37 cellular contexts compared by ENCODE assay signal in the genomic region with DNA sequence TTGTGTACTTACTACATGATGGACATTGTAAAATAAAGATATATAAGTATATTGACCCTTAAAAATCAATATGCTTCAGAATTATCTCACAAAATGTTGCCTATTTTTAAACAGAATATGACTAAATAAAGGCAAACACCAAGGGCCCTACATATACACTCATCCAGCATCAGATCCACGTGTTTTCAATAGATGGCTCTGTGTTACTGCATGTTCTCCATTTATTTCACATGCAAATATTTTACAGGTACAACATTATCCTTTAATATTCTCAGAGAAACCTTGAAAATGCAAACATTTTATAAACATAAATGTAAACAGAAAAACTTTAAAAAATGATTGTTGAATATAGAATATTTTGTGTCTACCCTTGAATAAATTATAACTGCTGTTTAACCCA. TPM values are rescaled to one million over a fixed set of nuclear protein-coding genes. Genes with fewer than 3 reads are reported as not detected.
"Had no signal": no experiment of that assay in that cellular context is flagged by ENCODE, and none has a peak within 500 bp of the region (broad histone marks: within the 10 kb centered on the region; RNA-seq: fewer than 3 reads in every experiment).

No MANE protein-coding gene starts in this region.

- H3K36me3 ChIP-seq: adrenal gland, ascending aorta, brain microvascular endothelial cell, breast epithelium, cardiac muscle cell had no signal

- H3K27me3 ChIP-seq: adrenal gland, ascending aorta, brain microvascular endothelial cell had no signal

- DNase-seq: activated effector memory CD4-positive, alpha-beta T cell treated with anti-CD3 and anti-CD28 coated beads, Interleukin-2, amount 50 U/mL, for 16 hours; activated effector memory CD4-positive, alpha-beta T cell treated with Interleukin-2 at 50 U/mL for 16 hours; activated gamma-delta T cell; activated gamma-delta T cell treated with Interleukin-2 at 50 U/mL for 16 hours; activated naive CD4-positive, alpha-beta T cell; activated naive CD4-positive, alpha-beta T cell treated with anti-CD3 and anti-CD28 coated beads for 36 hours; activated naive CD4-positive, alpha-beta T cell treated with anti-CD3 and anti-CD28 coated beads, Interleukin-2, amount 10 ng/mL, durations not matched to agents 7 days and 5 days; activated naive CD4-positive, alpha-beta T cell treated with anti-CD3 and anti-CD28 coated beads, Interleukin-2, amount 50 U/mL, for 16 hours; activated naive CD4-positive, alpha-beta T cell treated with Interleukin-2 at 50 U/mL for 16 hours; activated naive CD8-positive, alpha-beta T cell treated with anti-CD3 and anti-CD28 coated beads for 36 hours; activated naive CD8-positive, alpha-beta T cell treated with anti-CD3 and anti-CD28 coated beads, Interleukin-2, amount 10 ng/mL, durations not matched to agents 7 days and 5 days; activated naive CD8-positive, alpha-beta T cell treated with anti-CD3 and anti-CD28 coated beads, Interleukin-2, amount 50 U/mL, for 24 hours; activated T-cell treated with anti-CD3 and anti-CD28 coated beads, Interleukin-2, amount 50 U/mL, for 1 hour; activated T-cell treated with anti-CD3 and anti-CD28 coated beads, Interleukin-2, amount 50 U/mL, for 24 hours; activated T-cell treated with anti-CD3 and anti-CD28 coated beads, Interleukin-2, amount 50 U/mL, for 4 hours; activated T-cell treated with anti-CD3 and anti-CD28 coated beads, Interleukin-2, amount 50 U/mL, for 48 hours; activated T-cell treated with anti-CD3 and anti-CD28 coated beads, Interleukin-2, amount 50 U/mL, for 72 hours; adrenal gland; amniotic stem cell; amygdala; anterior cingulate cortex; aorta; body of pancreas; brain microvascular endothelial cell; caudate nucleus; central memory CD4-positive, alpha-beta T cell; cerebellar nuclear complex had no signal

- H3K9me3 ChIP-seq: adrenal gland, ascending aorta, body of pancreas, breast epithelium had no signal

- H3K4me3 ChIP-seq: adrenal gland, ascending aorta, body of pancreas, breast epithelium, cardiac muscle cell had no signal

- ATAC-seq: activated naive CD4-positive, alpha-beta T cell treated with anti-CD3 and anti-CD28 coated beads, Interleukin-2, amount 50 U/mL, for 72 hours; activated naive CD8-positive, alpha-beta T cell treated with anti-CD3 and anti-CD28 coated beads, Interleukin-2, amount 50 U/mL, for 24 hours; activated T-cell treated with anti-CD3 and anti-CD28 coated beads, Interleukin-2, amount 50 U/mL, for 4 hours; activated T-cell treated with anti-CD3 and anti-CD28 coated beads, Interleukin-2, amount 50 U/mL, for 72 hours; activated T-helper 17 cell treated with anti-CD3 and anti-CD28 coated beads, Interleukin-2, amount 50 U/mL, for 72 hours; body of pancreas had no signal

- FAIRE-seq: astrocyte, bronchial epithelial cell had no signal

- H3K27ac ChIP-seq: adrenal gland, ascending aorta, body of pancreas, brain microvascular endothelial cell, breast epithelium, cardiac muscle cell had no signal

- H3K4me1 ChIP-seq: adrenal gland, ascending aorta, breast epithelium had no signal

RNA-seq across cellular contexts. Expression of a gene that starts 2.9 kb away (rescaled TPM):
- total RNA-seq: activated naive CD4-positive, alpha-beta T cell treated with anti-CD3 and anti-CD28 coated beads for 36 hours; activated naive CD4-positive, alpha-beta T cell treated with anti-CD3 and anti-CD28 coated beads, Interleukin-2, amount 50 U/mL, for 72 hours; activated naive CD8-positive, alpha-beta T cell treated with anti-CD3 and anti-CD28 coated beads for 36 hours; activated naive CD8-positive, alpha-beta T cell treated with anti-CD3 and anti-CD28 coated beads, Interleukin-2, amount 10 ng/mL, durations not matched to agents 7 days and 5 days; activated T-cell treated with anti-CD3 and anti-CD28 coated beads, Interleukin-2, amount 50 U/mL, for 72 hours; activated T-helper 1 cell treated with anti-CD3 and anti-CD28 coated beads, Interleukin-12 subunit alpha, Interleukin-12 subunit beta, Interleukin-2, Interleukin-4 antibody, amounts not matched to agents 30 ng/mL and 10 ng/mL and 1 ng/mL, durations not matched to agents 14 hours and 24 hours and 36 hours; activated T-helper 17 cell treated with anti-CD3 and anti-CD28 coated beads, Interleukin-2, amount 50 U/mL, for 72 hours; activated T-helper 2 cell treated with anti-CD3 and anti-CD28 coated beads, Interferon-gamma antibody, Interleukin-2, Interleukin-4, amounts not matched to agents 10 μg/mL and 5 μg/mL and 100 μg/mL, durations not matched to agents 14 hours and 24 hours and 36 hours; ascending aorta; astrocyte; body of pancreas; bronchial epithelial cell; chondrocyte had no signal
- polyA plus RNA-seq: aorta had no signal
